1 cellular context compared by ENCODE assay signal in genomic region chr1:224503161-224504118, GRCh38.
TF ChIP-seq lines count a peak whose summit lies in the region.

No MANE protein-coding gene starts in this region.

TF ChIP-seq in K562, 482 proteins besides CTCF, POLR2A, EP300 and RAD21 (continued from another document and continues in another):
- TF ChIP-seq ZNF134 (CRISPR knock-in tag; conservative IDR thresholded peaks at IDR 0.05), result peak; percentile 4; the same call in 1 of the 2 replicates
- peak; percentile 100 for TF ChIP-seq LCOR (CRISPR knock-in tag; IDR thresholded peaks at IDR 0.05)
- no peak for TF ChIP-seq HNRNPH1 (optimal IDR thresholded peaks at IDR 0.05; ENCODE audit: low read depth, low read length)
- no peak for TF ChIP-seq RBM39 (optimal IDR thresholded peaks at IDR 0.05; ENCODE audit: low read depth, low read length)
- peak; percentile 99 for TF ChIP-seq CCNT2 (IDR thresholded peaks at IDR 0.05; ENCODE audit: borderline replicate concordance, extremely low read depth, insufficient read length, low read depth, low read length)
- peak; percentile 100 for TF ChIP-seq ZNF395 (CRISPR knock-in tag; IDR thresholded peaks at IDR 0.05)
- TF ChIP-seq ZNF699 (CRISPR knock-in tag; IDR thresholded peaks at IDR 0.05; ENCODE audit: insufficient replicate concordance), result no peak
- TF ChIP-seq ZNF197 (CRISPR knock-in tag; IDR thresholded peaks at IDR 0.05; ENCODE audit: low read depth), result peak; percentile 95; the same call in 1 of the 2 replicates
- TF ChIP-seq CCAR2 (IDR thresholded peaks at IDR 0.05; ENCODE audit: low read depth, low read length), result peak; percentile 88; the same call in 1 of the 2 replicates
- TF ChIP-seq PRDM10 (IDR thresholded peaks at IDR 0.05; ENCODE audit: partially characterized antibody), result peak; percentile 15
- no peak for TF ChIP-seq POLR2AphosphoS2 (IDR thresholded peaks at IDR 0.05; ENCODE audit: low read length)
- TF ChIP-seq, protein P1, sequence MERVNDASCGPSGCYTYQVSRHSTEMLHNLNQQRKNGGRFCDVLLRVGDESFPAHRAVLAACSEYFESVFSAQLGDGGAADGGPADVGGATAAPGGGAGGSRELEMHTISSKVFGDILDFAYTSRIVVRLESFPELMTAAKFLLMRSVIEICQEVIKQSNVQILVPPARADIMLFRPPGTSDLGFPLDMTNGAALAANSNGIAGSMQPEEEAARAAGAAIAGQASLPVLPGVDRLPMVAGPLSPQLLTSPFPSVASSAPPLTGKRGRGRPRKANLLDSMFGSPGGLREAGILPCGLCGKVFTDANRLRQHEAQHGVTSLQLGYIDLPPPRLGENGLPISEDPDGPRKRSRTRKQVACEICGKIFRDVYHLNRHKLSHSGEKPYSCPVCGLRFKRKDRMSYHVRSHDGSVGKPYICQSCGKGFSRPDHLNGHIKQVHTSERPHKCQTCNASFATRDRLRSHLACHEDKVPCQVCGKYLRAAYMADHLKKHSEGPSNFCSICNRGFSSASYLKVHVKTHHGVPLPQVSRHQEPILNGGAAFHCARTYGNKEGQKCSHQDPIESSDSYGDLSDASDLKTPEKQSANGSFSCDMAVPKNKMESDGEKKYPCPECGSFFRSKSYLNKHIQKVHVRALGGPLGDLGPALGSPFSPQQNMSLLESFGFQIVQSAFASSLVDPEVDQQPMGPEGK (CRISPR knock-in tag; IDR thresholded peaks at IDR 0.05; ENCODE audit: borderline replicate concordance), result peak; percentile 95; the same call in 1 of the 2 replicates
- TF ChIP-seq CUX1 (CRISPR knock-in tag; IDR thresholded peaks at IDR 0.05), result peak; percentile 93; the same call in 1 of the 2 replicates
- no peak for TF ChIP-seq IRF2 (CRISPR knock-in tag; IDR thresholded peaks at IDR 0.05)
- no peak for TF ChIP-seq CREB5 (CRISPR knock-in tag; IDR thresholded peaks at IDR 0.05)
- no peak for TF ChIP-seq RBM34 (IDR thresholded peaks at IDR 0.05; ENCODE audit: borderline replicate concordance, insufficient read depth, low read length)
- no peak for TF ChIP-seq ASH1L (IDR thresholded peaks at IDR 0.05; ENCODE audit: borderline replicate concordance, low read depth, partially characterized antibody)
- TF ChIP-seq KHSRP (IDR thresholded peaks at IDR 0.05), result no peak; the same call in none of the 2 replicates
- no peak for TF ChIP-seq ZBTB49 (CRISPR knock-in tag; IDR thresholded peaks at IDR 0.05; ENCODE audit: borderline replicate concordance)
- peak; percentile 95 for TF ChIP-seq ESRRA (IDR thresholded peaks at IDR 0.05; ENCODE audit: borderline replicate concordance, low read depth)
- peak; percentile 33; the same call in 1 of the 2 replicates for TF ChIP-seq MAFK (IDR thresholded peaks at IDR 0.05; ENCODE audit: low read length)
- no peak for TF ChIP-seq SRSF9 (IDR thresholded peaks at IDR 0.05; ENCODE audit: borderline replicate concordance, low read depth, low read length)
- no peak for TF ChIP-seq RBM14 (IDR thresholded peaks at IDR 0.05; ENCODE audit: borderline replicate concordance, insufficient read depth, low read depth, low read length)
- no peak for TF ChIP-seq NFE2L1 (tag; IDR thresholded peaks at IDR 0.05; ENCODE audit: borderline replicate concordance, low read depth)
- TF ChIP-seq PURB (CRISPR knock-in tag; IDR thresholded peaks at IDR 0.05; ENCODE audit: low read depth), result no peak
- TF ChIP-seq PTTG1 (tag; IDR thresholded peaks at IDR 0.05; ENCODE audit: low read depth), result no peak; the same call in 1 of the 2 replicates
- TF ChIP-seq PCBP2 (IDR thresholded peaks at IDR 0.05; ENCODE audit: low read depth, low read length, poor library complexity, severe bottlenecking), result no peak
- TF ChIP-seq ZNF561 (CRISPR knock-in tag; conservative IDR thresholded peaks at IDR 0.05), result no peak
- TF ChIP-seq WHSC1 (IDR thresholded peaks at IDR 0.05; ENCODE audit: low read length), result no peak
- TF ChIP-seq EHMT2 (IDR thresholded peaks at IDR 0.05), result 0 out of 2 replicates have a peak, but pooled peaks have one; percentile 48
- peak; percentile 88 for TF ChIP-seq NKRF (IDR thresholded peaks at IDR 0.05; ENCODE audit: borderline replicate concordance)
- peak; percentile 80 for TF ChIP-seq EGR1 (conservative IDR thresholded peaks at IDR 0.05)
- TF ChIP-seq, protein P2, sequence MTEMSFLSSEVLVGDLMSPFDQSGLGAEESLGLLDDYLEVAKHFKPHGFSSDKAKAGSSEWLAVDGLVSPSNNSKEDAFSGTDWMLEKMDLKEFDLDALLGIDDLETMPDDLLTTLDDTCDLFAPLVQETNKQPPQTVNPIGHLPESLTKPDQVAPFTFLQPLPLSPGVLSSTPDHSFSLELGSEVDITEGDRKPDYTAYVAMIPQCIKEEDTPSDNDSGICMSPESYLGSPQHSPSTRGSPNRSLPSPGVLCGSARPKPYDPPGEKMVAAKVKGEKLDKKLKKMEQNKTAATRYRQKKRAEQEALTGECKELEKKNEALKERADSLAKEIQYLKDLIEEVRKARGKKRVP (CRISPR knock-in tag; IDR thresholded peaks at IDR 0.05), result peak; percentile 85
- TF ChIP-seq, protein P3, sequence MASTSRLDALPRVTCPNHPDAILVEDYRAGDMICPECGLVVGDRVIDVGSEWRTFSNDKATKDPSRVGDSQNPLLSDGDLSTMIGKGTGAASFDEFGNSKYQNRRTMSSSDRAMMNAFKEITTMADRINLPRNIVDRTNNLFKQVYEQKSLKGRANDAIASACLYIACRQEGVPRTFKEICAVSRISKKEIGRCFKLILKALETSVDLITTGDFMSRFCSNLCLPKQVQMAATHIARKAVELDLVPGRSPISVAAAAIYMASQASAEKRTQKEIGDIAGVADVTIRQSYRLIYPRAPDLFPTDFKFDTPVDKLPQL (IDR thresholded peaks at IDR 0.05; ENCODE audit: extremely low read depth, insufficient read length), result no peak
- TF ChIP-seq U2AF2 (optimal IDR thresholded peaks at IDR 0.05; ENCODE audit: low read depth, low read length), result no peak
- no peak for TF ChIP-seq ZNF3 (CRISPR knock-in tag; IDR thresholded peaks at IDR 0.05)
- TF ChIP-seq ZKSCAN3 (CRISPR knock-in tag; IDR thresholded peaks at IDR 0.05), result no peak
